ENCODE assay signal across 22 cellular contexts in genomic region chr2:30439879-30440278, GRCh38.
"Had no signal": no experiment of that assay in that cellular context is flagged by ENCODE, and none has a peak within 500 bp of the region (broad histone marks: within the 10 kb centered on the region; RNA-seq: fewer than 3 reads in every experiment).

No MANE protein-coding gene starts in this region.

- H3K36me3 Mint-ChIP-seq: naive B cell; stimulated activated effector memory CD8-positive, alpha-beta T cell treated with anti-CD3 and anti-CD28 coated beads, Interleukin-12 subunit alpha, Interleukin-12 subunit beta, amount 100 ng/mL, for 72 hours had no signal

- H3K36me3 ChIP-seq: gastroesophageal sphincter, heart left ventricle, left lung, ovary, right lobe of liver, suprapubic skin, transverse colon, vagina had no signal

- ATAC-seq: esophagus mucosa; gastroesophageal sphincter; heart left ventricle; left lung; mucosa of descending colon; right lobe of liver; SK-N-SH treated with all-trans-retinoic acid at 6 μM for 48 hours; stimulated activated effector memory CD8-positive, alpha-beta T cell treated with anti-CD3 and anti-CD28 coated beads, Interleukin-12 subunit alpha, Interleukin-12 subunit beta, amount 100 ng/mL, for 72 hours had no signal

- H3K27me3 ChIP-seq: gastroesophageal sphincter, heart left ventricle, left lung, ovary, right lobe of liver, suprapubic skin, transverse colon, vagina had no signal

- H3K9me3 Mint-ChIP-seq: activated CD4-positive, alpha-beta T cell treated with anti-CD3 and anti-CD28 coated beads, Interleukin-2, amount 10 ng/mL, durations not matched to agents 7 days and 5 days; naive B cell; stimulated activated effector memory CD8-positive, alpha-beta T cell treated with anti-CD3 and anti-CD28 coated beads, Interleukin-12 subunit alpha, Interleukin-12 subunit beta, amount 100 ng/mL, for 72 hours had no signal

- H3K4me1 ChIP-seq: right lobe of liver, vagina had no signal

- H3K9me3 ChIP-seq: gastroesophageal sphincter, heart left ventricle, left lung, mucosa of descending colon, ovary, right lobe of liver, suprapubic skin, transverse colon, vagina had no signal

- H3K4me3 Mint-ChIP-seq: activated CD4-positive, alpha-beta T cell treated with anti-CD3 and anti-CD28 coated beads, Interleukin-2, amount 10 ng/mL, durations not matched to agents 7 days and 5 days; naive B cell; stimulated activated effector memory CD8-positive, alpha-beta T cell treated with anti-CD3 and anti-CD28 coated beads, Interleukin-12 subunit alpha, Interleukin-12 subunit beta, amount 100 ng/mL, for 72 hours had no signal

- H3K27ac Mint-ChIP-seq: activated CD4-positive, alpha-beta T cell treated with anti-CD3 and anti-CD28 coated beads, Interleukin-2, amount 10 ng/mL, durations not matched to agents 7 days and 5 days; stimulated activated effector memory CD8-positive, alpha-beta T cell treated with anti-CD3 and anti-CD28 coated beads, Interleukin-12 subunit alpha, Interleukin-12 subunit beta, amount 100 ng/mL, for 72 hours had no signal

- H3K27ac ChIP-seq: gastroesophageal sphincter, left lung, ovary, right lobe of liver, suprapubic skin, transverse colon, vagina had no signal

- DNase-seq: activated CD4-positive, alpha-beta T cell treated with anti-CD3 and anti-CD28 coated beads, Interleukin-2, amount 10 ng/mL, durations not matched to agents 7 days and 5 days; activated effector memory CD4-positive, alpha-beta T cell treated with Interleukin-2 at 50 U/mL for 16 hours; effector CD4-positive, alpha-beta T cell; heart left ventricle; left lung; mucosa of descending colon; naive B cell; ovary; right lobe of liver; SIG-M5; small intestine; stimulated activated CD4-positive, alpha-beta T cell treated with anti-CD3 and anti-CD28 coated beads, Interleukin-15, amount 100 ng/mL, for 24 hours; stimulated activated CD4-positive, alpha-beta T cell treated with anti-CD3 and anti-CD28 coated beads, Interleukin-4, amount 100 ng/mL, for 24 hours; T-helper 1 cell; T1000; transverse colon had no signal

- H3K27me3 Mint-ChIP-seq: activated CD4-positive, alpha-beta T cell treated with anti-CD3 and anti-CD28 coated beads, Interleukin-2, amount 10 ng/mL, durations not matched to agents 7 days and 5 days; naive B cell had no signal

- H3K4me3 ChIP-seq: gastroesophageal sphincter, heart left ventricle, left lung, mucosa of descending colon, ovary, right lobe of liver, suprapubic skin, transverse colon, vagina had no signal
